Comparison of ENCODE assay signal across 1 cellular context in the genomic region with DNA sequence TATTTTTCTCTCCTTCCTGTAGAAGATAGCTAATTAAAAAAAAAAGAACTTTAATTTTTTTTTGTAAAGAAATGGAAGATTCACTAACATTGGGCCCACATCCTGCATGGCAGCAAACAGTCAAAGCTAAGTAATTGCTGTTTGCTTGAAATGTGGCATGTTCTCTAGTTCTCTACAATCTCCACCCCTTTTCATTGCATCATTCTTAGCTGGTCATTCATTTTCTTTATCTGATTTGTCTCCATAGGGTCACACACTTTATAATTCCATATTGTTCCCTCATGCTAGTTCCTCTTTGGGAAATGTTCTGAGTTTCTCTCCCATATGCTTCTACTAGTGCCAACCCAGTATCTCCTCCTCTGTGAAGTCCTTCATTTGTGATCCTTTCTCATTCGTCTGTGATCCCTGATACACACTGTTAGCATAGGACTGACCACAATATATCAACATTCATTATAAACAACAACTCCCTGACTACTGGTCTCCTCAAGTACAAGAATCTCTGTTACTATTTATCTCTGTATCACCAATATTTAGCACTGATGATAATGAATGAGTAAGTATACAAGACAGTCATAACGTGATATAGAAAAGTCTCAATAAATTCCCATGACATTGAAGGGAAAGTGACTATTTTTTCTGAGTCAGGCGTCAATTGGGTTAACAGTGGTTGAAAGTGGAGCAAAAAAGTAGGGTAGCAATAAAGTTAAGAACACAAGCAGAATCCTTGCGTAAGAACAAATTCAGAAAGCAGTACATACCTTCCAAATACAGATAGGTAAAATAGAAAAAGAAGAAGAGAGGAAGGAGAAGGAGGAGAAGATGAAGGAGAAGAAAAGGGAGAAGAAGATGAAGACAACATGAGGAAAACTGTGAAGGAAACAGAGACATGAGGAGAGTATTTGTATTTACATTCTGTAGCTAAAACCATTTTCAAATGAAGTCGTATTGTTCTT.
TF ChIP-seq lines count a peak whose summit lies in the region.

No MANE protein-coding gene starts in this region.

TF ChIP-seq in K562, 482 proteins besides CTCF, POLR2A, EP300 and RAD21 (continued from another document and continues in another):
- TF ChIP-seq ERF (CRISPR knock-in tag; IDR thresholded peaks at IDR 0.05), result no peak
- no peak for TF ChIP-seq TAF9B (IDR thresholded peaks at IDR 0.05; ENCODE audit: partially characterized antibody)
- TF ChIP-seq ZC3H8 (IDR thresholded peaks at IDR 0.05), result no peak
- TF ChIP-seq ZNF583 (CRISPR knock-in tag; IDR thresholded peaks at IDR 0.05), result no peak
- no peak for TF ChIP-seq ZBTB8A (IDR thresholded peaks at IDR 0.05; ENCODE audit: partially characterized antibody)
- TF ChIP-seq, protein P1, sequence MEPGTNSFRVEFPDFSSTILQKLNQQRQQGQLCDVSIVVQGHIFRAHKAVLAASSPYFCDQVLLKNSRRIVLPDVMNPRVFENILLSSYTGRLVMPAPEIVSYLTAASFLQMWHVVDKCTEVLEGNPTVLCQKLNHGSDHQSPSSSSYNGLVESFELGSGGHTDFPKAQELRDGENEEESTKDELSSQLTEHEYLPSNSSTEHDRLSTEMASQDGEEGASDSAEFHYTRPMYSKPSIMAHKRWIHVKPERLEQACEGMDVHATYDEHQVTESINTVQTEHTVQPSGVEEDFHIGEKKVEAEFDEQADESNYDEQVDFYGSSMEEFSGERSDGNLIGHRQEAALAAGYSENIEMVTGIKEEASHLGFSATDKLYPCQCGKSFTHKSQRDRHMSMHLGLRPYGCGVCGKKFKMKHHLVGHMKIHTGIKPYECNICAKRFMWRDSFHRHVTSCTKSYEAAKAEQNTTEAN (CRISPR knock-in tag; IDR thresholded peaks at IDR 0.05), result no peak
- TF ChIP-seq ZKSCAN1 (IDR thresholded peaks at IDR 0.05; ENCODE audit: low read depth, low read length), result no peak
- TF ChIP-seq, protein P2, sequence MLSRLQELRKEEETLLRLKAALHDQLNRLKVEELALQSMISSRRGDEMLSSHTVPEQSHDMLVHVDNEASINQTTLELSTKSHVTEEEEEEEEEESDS (CRISPR knock-in tag; IDR thresholded peaks at IDR 0.05), result no peak
- TF ChIP-seq DACH1 (IDR thresholded peaks at IDR 0.05; ENCODE audit: partially characterized antibody), result no peak
- peak; percentile 32; the same call in 1 of the 2 replicates for TF ChIP-seq PTRF (tag; IDR thresholded peaks at IDR 0.05)
- TF ChIP-seq MYBL2 (IDR thresholded peaks at IDR 0.05; ENCODE audit: low read depth), result 0 out of 2 replicates have a peak, but pooled peaks have one; percentile 28
- no peak for TF ChIP-seq MYBL2 (CRISPR knock-in tag; IDR thresholded peaks at IDR 0.05; ENCODE audit: borderline replicate concordance)
- TF ChIP-seq, protein P3, sequence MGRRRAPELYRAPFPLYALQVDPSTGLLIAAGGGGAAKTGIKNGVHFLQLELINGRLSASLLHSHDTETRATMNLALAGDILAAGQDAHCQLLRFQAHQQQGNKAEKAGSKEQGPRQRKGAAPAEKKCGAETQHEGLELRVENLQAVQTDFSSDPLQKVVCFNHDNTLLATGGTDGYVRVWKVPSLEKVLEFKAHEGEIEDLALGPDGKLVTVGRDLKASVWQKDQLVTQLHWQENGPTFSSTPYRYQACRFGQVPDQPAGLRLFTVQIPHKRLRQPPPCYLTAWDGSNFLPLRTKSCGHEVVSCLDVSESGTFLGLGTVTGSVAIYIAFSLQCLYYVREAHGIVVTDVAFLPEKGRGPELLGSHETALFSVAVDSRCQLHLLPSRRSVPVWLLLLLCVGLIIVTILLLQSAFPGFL (CRISPR knock-in tag; IDR thresholded peaks at IDR 0.05), result no peak
- TF ChIP-seq CBX8 (IDR thresholded peaks at IDR 0.05; ENCODE audit: borderline replicate concordance, extremely low read depth, low read depth, low read length, poor library complexity, severe bottlenecking), result no peak
- no peak for TF ChIP-seq MEF2A (IDR thresholded peaks at IDR 0.05; ENCODE audit: control insufficient read depth, low read depth, low read length)
- TF ChIP-seq ARID1B (IDR thresholded peaks at IDR 0.05), result peak; percentile 50
- TF ChIP-seq CC2D1A (IDR thresholded peaks at IDR 0.05), result no peak
- TF ChIP-seq PRPF4 (IDR thresholded peaks at IDR 0.05; ENCODE audit: insufficient read depth, low read depth, low read length, poor library complexity, severe bottlenecking), result no peak
- peak; percentile 17; the same call in 1 of the 2 replicates for TF ChIP-seq STAT5A (IDR thresholded peaks at IDR 0.05; ENCODE audit: borderline replicate concordance, low read length)
- TF ChIP-seq HMG20A (CRISPR knock-in tag; conservative IDR thresholded peaks at IDR 0.05), result no peak
- TF ChIP-seq SLC30A9 (CRISPR knock-in tag; IDR thresholded peaks at IDR 0.05), result no peak
- no peak for TF ChIP-seq EGR1 (conservative IDR thresholded peaks at IDR 0.05)
- TF ChIP-seq PPARD (CRISPR knock-in tag; IDR thresholded peaks at IDR 0.05), result no peak
- no peak for TF ChIP-seq ZNF699 (CRISPR knock-in tag; IDR thresholded peaks at IDR 0.05; ENCODE audit: insufficient replicate concordance)
- no peak for TF ChIP-seq RBM17 (IDR thresholded peaks at IDR 0.05; ENCODE audit: borderline replicate concordance, low read depth, low read length)
- peak; percentile 5; the same call in 1 of the 2 replicates for TF ChIP-seq ZNF24 (IDR thresholded peaks at IDR 0.05)
- no peak for TF ChIP-seq NR2C2 (CRISPR knock-in tag; IDR thresholded peaks at IDR 0.05)
- TF ChIP-seq NR2C2 (tag; IDR thresholded peaks at IDR 0.05), result peak; percentile 45; the same call in 1 of the 2 replicates
- no peak for TF ChIP-seq ZBTB1 (CRISPR knock-in tag; IDR thresholded peaks at IDR 0.05; ENCODE audit: borderline replicate concordance, low read depth)
- TF ChIP-seq, protein P4, sequence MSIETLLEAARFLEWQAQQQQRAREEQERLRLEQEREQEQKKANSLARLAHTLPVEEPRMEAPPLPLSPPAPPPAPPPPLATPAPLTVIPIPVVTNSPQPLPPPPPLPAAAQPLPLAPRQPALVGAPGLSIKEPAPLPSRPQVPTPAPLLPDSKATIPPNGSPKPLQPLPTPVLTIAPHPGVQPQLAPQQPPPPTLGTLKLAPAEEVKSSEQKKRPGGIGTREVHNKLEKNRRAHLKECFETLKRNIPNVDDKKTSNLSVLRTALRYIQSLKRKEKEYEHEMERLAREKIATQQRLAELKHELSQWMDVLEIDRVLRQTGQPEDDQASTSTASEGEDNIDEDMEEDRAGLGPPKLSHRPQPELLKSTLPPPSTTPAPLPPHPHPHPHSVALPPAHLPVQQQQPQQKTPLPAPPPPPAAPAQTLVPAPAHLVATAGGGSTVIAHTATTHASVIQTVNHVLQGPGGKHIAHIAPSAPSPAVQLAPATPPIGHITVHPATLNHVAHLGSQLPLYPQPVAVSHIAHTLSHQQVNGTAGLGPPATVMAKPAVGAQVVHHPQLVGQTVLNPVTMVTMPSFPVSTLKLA (conservative IDR thresholded peaks at IDR 0.05), result peak in 1 of 2 experiments; percentile 28; a peak in 2 of 4 replicates
- TF ChIP-seq GATAD2B (IDR thresholded peaks at IDR 0.05; ENCODE audit: borderline replicate concordance), result no peak
- no peak for TF ChIP-seq BCOR (IDR thresholded peaks at IDR 0.05)
- TF ChIP-seq CEBPB (tag; IDR thresholded peaks at IDR 0.05), result peak; percentile 95
- TF ChIP-seq KDM4B (IDR thresholded peaks at IDR 0.05; ENCODE audit: borderline replicate concordance in 2 of 2, low read depth in 1 of 2), result no peak
- TF ChIP-seq, protein P5, sequence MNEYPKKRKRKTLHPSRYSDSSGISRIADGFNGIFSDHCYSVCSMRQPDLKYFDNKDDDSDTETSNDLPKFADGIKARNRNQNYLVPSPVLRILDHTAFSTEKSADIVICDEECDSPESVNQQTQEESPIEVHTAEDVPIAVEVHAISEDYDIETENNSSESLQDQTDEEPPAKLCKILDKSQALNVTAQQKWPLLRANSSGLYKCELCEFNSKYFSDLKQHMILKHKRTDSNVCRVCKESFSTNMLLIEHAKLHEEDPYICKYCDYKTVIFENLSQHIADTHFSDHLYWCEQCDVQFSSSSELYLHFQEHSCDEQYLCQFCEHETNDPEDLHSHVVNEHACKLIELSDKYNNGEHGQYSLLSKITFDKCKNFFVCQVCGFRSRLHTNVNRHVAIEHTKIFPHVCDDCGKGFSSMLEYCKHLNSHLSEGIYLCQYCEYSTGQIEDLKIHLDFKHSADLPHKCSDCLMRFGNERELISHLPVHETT (CRISPR knock-in tag; conservative IDR thresholded peaks at IDR 0.05 in 1 of 2, IDR thresholded peaks at IDR 0.05 in 1 of 2), result no peak
- TF ChIP-seq ESRRB (CRISPR knock-in tag; IDR thresholded peaks at IDR 0.05; ENCODE audit: borderline replicate concordance), result no peak
- no peak for TF ChIP-seq ZFP30 (CRISPR knock-in tag; IDR thresholded peaks at IDR 0.05; ENCODE audit: borderline replicate concordance)
- TF ChIP-seq MECOM (CRISPR knock-in tag; IDR thresholded peaks at IDR 0.05), result 0 out of 2 replicates have a peak, but pooled peaks have one; percentile 30
- TF ChIP-seq ZNF232 (CRISPR knock-in tag; IDR thresholded peaks at IDR 0.05), result no peak
- TF ChIP-seq ZBTB17 (CRISPR knock-in tag; IDR thresholded peaks at IDR 0.05), result no peak
- no peak for TF ChIP-seq KDM5B (IDR thresholded peaks at IDR 0.05; ENCODE audit: insufficient replicate concordance, low read depth, low read length)
- TF ChIP-seq, protein P6, sequence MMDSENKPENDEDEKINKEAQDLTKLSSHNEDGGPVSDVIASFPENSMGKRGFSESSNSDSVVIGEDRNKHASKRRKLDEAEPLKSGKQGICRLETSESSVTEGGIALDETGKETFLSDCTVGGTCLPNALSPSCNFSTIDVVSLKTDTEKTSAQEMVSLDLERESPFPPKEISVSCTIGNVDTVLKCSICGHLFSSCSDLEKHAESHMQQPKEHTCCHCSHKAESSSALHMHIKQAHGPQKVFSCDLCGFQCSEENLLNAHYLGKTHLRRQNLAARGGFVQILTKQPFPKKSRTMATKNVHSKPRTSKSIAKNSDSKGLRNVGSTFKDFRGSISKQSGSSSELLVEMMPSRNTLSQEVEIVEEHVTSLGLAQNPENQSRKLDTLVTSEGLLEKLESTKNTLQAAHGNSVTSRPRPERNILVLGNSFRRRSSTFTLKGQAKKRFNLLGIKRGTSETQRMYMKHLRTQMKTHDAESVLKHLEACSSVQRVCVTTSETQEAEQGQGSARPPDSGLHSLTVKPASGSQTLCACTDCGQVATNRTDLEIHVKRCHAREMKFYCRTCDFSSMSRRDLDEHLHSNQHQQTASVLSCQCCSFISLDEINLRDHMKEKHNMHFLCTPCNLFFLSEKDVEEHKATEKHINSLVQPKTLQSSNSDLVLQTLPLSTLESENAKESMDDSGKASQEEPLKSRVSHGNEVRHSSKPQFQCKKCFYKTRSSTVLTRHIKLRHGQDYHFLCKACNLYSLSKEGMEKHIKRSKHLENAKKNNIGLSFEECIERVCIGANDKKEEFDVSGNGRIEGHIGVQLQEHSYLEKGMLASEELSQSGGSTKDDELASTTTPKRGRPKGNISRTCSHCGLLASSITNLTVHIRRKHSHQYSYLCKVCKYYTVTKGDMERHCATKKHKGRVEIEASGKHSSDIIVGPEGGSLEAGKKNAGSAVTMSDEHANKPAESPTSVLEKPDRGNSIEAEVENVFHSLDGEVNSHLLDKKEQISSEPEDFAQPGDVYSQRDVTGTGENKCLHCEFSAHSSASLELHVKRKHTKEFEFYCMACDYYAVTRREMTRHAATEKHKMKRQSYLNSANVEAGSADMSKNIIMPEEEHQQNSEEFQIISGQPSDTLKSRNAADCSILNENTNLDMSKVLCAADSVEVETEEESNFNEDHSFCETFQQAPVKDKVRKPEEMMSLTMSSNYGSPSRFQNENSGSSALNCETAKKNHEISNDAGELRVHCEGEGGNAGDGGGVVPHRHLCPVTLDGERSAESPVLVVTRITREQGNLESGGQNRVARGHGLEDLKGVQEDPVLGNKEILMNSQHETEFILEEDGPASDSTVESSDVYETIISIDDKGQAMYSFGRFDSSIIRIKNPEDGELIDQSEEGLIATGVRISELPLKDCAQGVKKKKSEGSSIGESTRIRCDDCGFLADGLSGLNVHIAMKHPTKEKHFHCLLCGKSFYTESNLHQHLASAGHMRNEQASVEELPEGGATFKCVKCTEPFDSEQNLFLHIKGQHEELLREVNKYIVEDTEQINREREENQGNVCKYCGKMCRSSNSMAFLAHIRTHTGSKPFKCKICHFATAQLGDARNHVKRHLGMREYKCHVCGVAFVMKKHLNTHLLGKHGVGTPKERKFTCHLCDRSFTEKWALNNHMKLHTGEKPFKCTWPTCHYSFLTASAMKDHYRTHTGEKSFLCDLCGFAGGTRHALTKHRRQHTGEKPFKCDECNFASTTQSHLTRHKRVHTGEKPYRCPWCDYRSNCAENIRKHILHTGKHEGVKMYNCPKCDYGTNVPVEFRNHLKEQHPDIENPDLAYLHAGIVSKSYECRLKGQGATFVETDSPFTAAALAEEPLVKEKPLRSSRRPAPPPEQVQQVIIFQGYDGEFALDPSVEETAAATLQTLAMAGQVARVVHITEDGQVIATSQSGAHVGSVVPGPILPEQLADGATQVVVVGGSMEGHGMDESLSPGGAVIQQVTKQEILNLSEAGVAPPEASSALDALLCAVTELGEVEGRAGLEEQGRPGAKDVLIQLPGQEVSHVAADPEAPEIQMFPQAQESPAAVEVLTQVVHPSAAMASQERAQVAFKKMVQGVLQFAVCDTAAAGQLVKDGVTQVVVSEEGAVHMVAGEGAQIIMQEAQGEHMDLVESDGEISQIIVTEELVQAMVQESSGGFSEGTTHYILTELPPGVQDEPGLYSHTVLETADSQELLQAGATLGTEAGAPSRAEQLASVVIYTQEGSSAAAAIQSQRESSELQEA (IDR thresholded peaks at IDR 0.05; ENCODE audit: low read depth), result peak; percentile 34; the same call in 1 of the 2 replicates
- no peak for TF ChIP-seq MAFG (tag; conservative IDR thresholded peaks at IDR 0.05)
- TF ChIP-seq SP1 (CRISPR knock-in tag; IDR thresholded peaks at IDR 0.05), result no peak
- 0 out of 2 replicates have a peak, but pooled peaks have one; percentile 19 for TF ChIP-seq DDX20 (tag; IDR thresholded peaks at IDR 0.05; ENCODE audit: low read depth)
